ENCODE assay signal across 15 cellular contexts in the genomic region with DNA sequence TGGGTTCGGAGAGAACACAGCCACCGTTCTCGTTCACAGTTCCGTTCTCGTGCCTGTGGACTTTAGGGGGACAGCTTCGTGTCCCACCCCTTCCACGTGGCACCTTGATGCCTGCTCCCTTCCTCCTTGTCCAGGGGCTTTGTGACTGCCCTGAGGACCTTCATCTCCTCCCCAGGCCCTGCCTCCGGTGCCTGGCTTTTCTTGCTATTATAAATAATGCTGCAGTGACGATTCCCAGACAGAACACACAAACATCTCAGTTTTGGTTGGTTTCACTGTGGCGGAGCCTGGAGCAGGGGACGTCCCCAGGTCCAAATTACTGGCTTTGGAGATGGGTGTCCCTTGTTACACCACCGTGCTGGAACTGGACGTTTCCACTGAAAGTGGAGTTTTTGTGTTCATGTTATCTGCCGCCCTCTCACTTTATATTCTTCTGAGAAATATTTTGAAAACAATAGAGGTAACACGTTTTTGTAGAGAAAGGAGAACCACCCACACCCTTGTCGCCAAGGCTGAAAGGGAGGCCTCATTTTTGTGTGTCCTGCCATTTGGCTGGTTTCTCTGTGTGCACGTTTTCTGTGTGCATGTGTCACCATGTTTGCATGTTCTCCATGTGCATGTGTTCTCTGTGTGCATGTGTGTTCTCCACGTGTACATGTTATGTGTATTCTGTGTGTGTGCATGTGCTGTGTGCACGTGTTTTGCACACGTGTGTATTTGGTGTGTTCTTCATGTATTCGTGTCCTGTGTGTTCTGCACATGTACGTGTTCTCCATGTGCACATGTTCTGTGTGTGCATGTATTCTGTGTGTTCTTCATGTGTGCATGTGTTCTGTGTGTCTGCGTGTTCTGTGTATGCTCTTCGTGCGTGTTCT. TPM values are rescaled to one million over a fixed set of nuclear protein-coding genes. Genes with fewer than 3 reads are reported as not detected.
DNase-seq lines count a peak whose midpoint lies in the region; ATAC-seq, FAIRE-seq and TF ChIP-seq lines count a peak whose summit lies in the region.
"Had no signal": no experiment of that assay in that cellular context is flagged by ENCODE, and none has a peak within 500 bp of the region (broad histone marks: within the 10 kb centered on the region; RNA-seq: fewer than 3 reads in every experiment).

No MANE protein-coding gene starts in this region.

- H3K4me3 ChIP-seq in endothelial cell of umbilical vein (replicated peaks in 1 of 3; ENCODE audit: insufficient read depth in 1 of 3, low read depth in 1 of 3, low read length in 3 of 3) (no peak overlapping the region), neural cell (ENCODE audit: low read length) (peak overlapping the region; percentile 60), upper lobe of right lung (no peak overlapping the region), smooth muscle cell (no peak overlapping the region)

- TF ChIP-seq EP300 in neural cell (conservative IDR thresholded peaks at IDR 0.05; ENCODE audit: poor library complexity, severe bottlenecking), result no peak

- CTCF ChIA-PET in endothelial cell of umbilical vein (lab: Charles Lee), result no interaction called here

- no peaks in the 10 kb centered on the region for H4K20me1 ChIP-seq in endothelial cell of umbilical vein (replicated peaks; ENCODE audit: control insufficient read depth, extremely low read depth, insufficient read depth, low read length)
- H4K20me1 ChIP-seq in neural cell (ENCODE audit: insufficient read depth), result no peaks in the 10 kb centered on the region
- H4K20me1 ChIP-seq in smooth muscle cell (ENCODE audit: low read depth), result no peaks in the 10 kb centered on the region

- dilution Hi-C loops in endothelial cell of umbilical vein (cut with MboI; ENCODE audit: extremely low pct_ligation_motif_present, low sequenced_read_pairs), result no loop called here

- H3K27ac ChIP-seq in endothelial cell of umbilical vein (ENCODE audit: insufficient read depth, low read depth, low read length) (no peak overlapping the region), neural cell (ENCODE audit: low read length) (peak overlapping the region; percentile 93), upper lobe of right lung (peak overlapping the region; percentile 30), smooth muscle cell (ENCODE audit: low read depth) (no peak overlapping the region)
- H3K27ac ChIP-seq: KMS-11 had no signal

- no peaks in the 10 kb centered on the region for H3K9me1 ChIP-seq in endothelial cell of umbilical vein (replicated peaks; ENCODE audit: control insufficient read depth, extremely low read depth, insufficient read depth, low read length)

- POLR2A ChIA-PET in endothelial cell of umbilical vein (lab: Charles Lee), result no interaction called here

- H2AFZ ChIP-seq in endothelial cell of umbilical vein (ENCODE audit: low read depth, low read length) (no peak overlapping the region), neural cell (ENCODE audit: low read depth, low read length) (no peak overlapping the region), smooth muscle cell (ENCODE audit: low read depth) (no peak overlapping the region)

- H3K4me1 ChIP-seq in endothelial cell of umbilical vein (ENCODE audit: control insufficient read depth, extremely low read depth, insufficient read depth, low read length) (no peaks in the 10 kb centered on the region), upper lobe of right lung (no peaks in the 10 kb centered on the region), smooth muscle cell (ENCODE audit: low read depth) (no peaks in the 10 kb centered on the region)

- TF ChIP-seq RAD21 in neural cell (conservative IDR thresholded peaks at IDR 0.05), result no peak

- H3K9me2 ChIP-seq in neural cell (ENCODE audit: insufficient read depth, low read length), result no peaks in the 10 kb centered on the region

- BruUV-seq in endothelial cell of umbilical vein (replicated peaks; lab: Mats Ljungman, UMichigan), result no TSS peak

- H3K27me3 ChIP-seq in endothelial cell of umbilical vein (ENCODE audit: control insufficient read depth in 2 of 2, insufficient read depth in 2 of 2, low read length in 2 of 2), result no peaks in the 10 kb centered on the region
- no peaks in the 10 kb centered on the region for H3K27me3 ChIP-seq in neural cell (ENCODE audit: insufficient read depth, low read depth, low read length)
- H3K27me3 ChIP-seq in upper lobe of right lung, result peaks cover 2% of the 10 kb centered on the region
- H3K27me3 ChIP-seq in smooth muscle cell (ENCODE audit: low read depth), result no peaks in the 10 kb centered on the region

- H3K36me3 ChIP-seq in endothelial cell of umbilical vein (ENCODE audit: control insufficient read depth in 2 of 2, extremely low read depth in 1 of 2, insufficient read depth in 2 of 2, low read length in 2 of 2), result no peaks in the 10 kb centered on the region
- H3K36me3 ChIP-seq in neural cell (ENCODE audit: insufficient read depth, low read length), result no peaks in the 10 kb centered on the region
- H3K36me3 ChIP-seq in upper lobe of right lung, result no peaks in the 10 kb centered on the region
- no peaks in the 10 kb centered on the region for H3K36me3 ChIP-seq in smooth muscle cell (ENCODE audit: low read depth)

- H3K9ac ChIP-seq in endothelial cell of umbilical vein (replicated peaks; ENCODE audit: extremely low read depth, insufficient read depth, low read length), result no peak overlapping the region
- H3K9ac ChIP-seq in neural cell (ENCODE audit: low read length), result peak overlapping the region; percentile 68
- no peak overlapping the region for H3K9ac ChIP-seq in smooth muscle cell (ENCODE audit: low read depth)
- H3K9ac ChIP-seq: KMS-11 had no signal

- WGBS in smooth muscle cell (ENCODE audit: low lambda C conversion rate), result 80% methylated on average over 25 of the region's 25 CpGs

- H3K4me2 ChIP-seq in endothelial cell of umbilical vein (ENCODE audit: insufficient read depth, low read length) (no peak overlapping the region), neural cell (ENCODE audit: low read length) (peak overlapping the region; percentile 90), smooth muscle cell (no peak overlapping the region)
- H3K4me2 ChIP-seq: KMS-11 had no signal

- no peak for ATAC-seq in upper lobe of right lung
- ATAC-seq: stimulated activated naive B cell treated with anti-CD40 and anti-IgM and Interleukin-4, amounts not matched to agents 10 μg/mL and 1 μg/mL and 100 μg/mL, for 72 hours had no signal

- H3K79me2 ChIP-seq in endothelial cell of umbilical vein (ENCODE audit: control insufficient read depth, insufficient read depth, low read length), result no peaks in the 10 kb centered on the region
- H3K79me2 ChIP-seq in neural cell (replicated peaks; ENCODE audit: insufficient read depth, low read length), result peaks cover 34% of the 10 kb centered on the region
- no peaks in the 10 kb centered on the region for H3K79me2 ChIP-seq in smooth muscle cell (ENCODE audit: low read depth)

- FAIRE-seq in endothelial cell of umbilical vein (lab: Jason Lieb, UNC), result no peak

- H3F3A ChIP-seq in neural cell (ENCODE audit: insufficient read depth, low read length, poor library complexity, severe bottlenecking), result peaks cover 5% of the 10 kb centered on the region
- H3F3A ChIP-seq in smooth muscle cell (ENCODE audit: low read depth), result no peaks in the 10 kb centered on the region

- H3K9me3 ChIP-seq in endothelial cell of umbilical vein (replicated peaks; ENCODE audit: control insufficient read depth, insufficient read depth, low read length) (no peaks in the 10 kb centered on the region), neural cell (ENCODE audit: low read length) (no peaks in the 10 kb centered on the region), upper lobe of right lung (no peaks in the 10 kb centered on the region), smooth muscle cell (replicated peaks; ENCODE audit: low read depth) (no peaks in the 10 kb centered on the region)

- TF ChIP-seq CTCF in endothelial cell of umbilical vein (IDR thresholded peaks at IDR 0.05; ENCODE audit: extremely low read depth in 1 of 2, insufficient read depth in 1 of 2, low read depth in 1 of 2, low read length in 2 of 2) (no peak), neural cell (IDR thresholded peaks at IDR 0.05; ENCODE audit: poor library complexity, severe bottlenecking) (no peak), upper lobe of right lung (IDR thresholded peaks at IDR 0.05) (no peak), smooth muscle cell (IDR thresholded peaks at IDR 0.05; ENCODE audit: borderline replicate concordance, insufficient read depth, poor library complexity, severe bottlenecking) (no peak)

- DNase-seq in DMS79 treated with DMSO at 0.1 percent for 48 hours (lab: John Stamatoyannopoulos, UW) (peak; percentile 8), DMS79 (lab: John Stamatoyannopoulos, UW) (no peak), endothelial cell of umbilical vein (ENCODE audit: low read depth, low spot score) (no peak), upper lobe of right lung (no peak), smooth muscle cell (lab: John Stamatoyannopoulos, UW; ENCODE audit: unreplicated experiment) (no peak), medulla oblongata (ENCODE audit: extremely low spot score) (no peak)
- no peak for DNase-seq in effector CD8-positive, alpha-beta T cell (lab: John Stamatoyannopoulos, UW)
- DNase-seq: 8988T; activated CD4-positive, alpha-beta T cell treated with anti-CD3 and anti-CD28 coated beads for 4 hours; Calu3; kidney glomerular epithelial cell; stimulated activated CD4-positive, alpha-beta T cell treated with anti-CD3 and anti-CD28 coated beads, Interleukin-2, amount 100 ng/mL, for 24 hours; stimulated activated naive B cell treated with anti-CD40 and anti-IgM and Interleukin-4, amounts not matched to agents 10 μg/mL and 1 μg/mL and 100 μg/mL, for 72 hours had no signal

- TF ChIP-seq POLR2A in endothelial cell of umbilical vein (IDR thresholded peaks at IDR 0.05; ENCODE audit: low read depth, low read length), result no peak

- intact Hi-C loops in endothelial cell of umbilical vein (cut with micrococcal nuclease) (no loop called here), upper lobe of right lung (cut with DNase I) (no loop called here)

TF ChIP-seq in neural cell, 6 proteins besides CTCF, POLR2A, EP300 and RAD21:
- TF ChIP-seq TAF1 (IDR thresholded peaks at IDR 0.05; ENCODE audit: low read depth), result no peak
- TF ChIP-seq POLR2AphosphoS5 (IDR thresholded peaks at IDR 0.05), result peak; percentile 27
TF ChIP-seq in neural cell: peak in this region for 1.

RNA-seq across cellular contexts. Expression of a gene that starts 24.2 kb away (rescaled TPM):
- total RNA-seq in endothelial cell of umbilical vein (not detected in 2 replicates), upper lobe of right lung (0.35 TPM), smooth muscle cell (0.31 TPM in 1 of 2 replicates, not detected in the other)
- polyA plus RNA-seq in endothelial cell of umbilical vein (not detected in 2 replicates), neural cell (37.1 and 38.3 TPM in 2 replicates), smooth muscle cell (0.20 and 0.27 TPM in 2 replicates)
- not detected in 2 replicates for polyA plus RNA-seq in endothelial cell of umbilical vein (2011; cell fraction: cytosol; rRNA removed)
- polyA plus RNA-seq in endothelial cell of umbilical vein (2011; cell fraction: nucleus; rRNA removed), result not detected in 2 replicates
- 0.05 TPM in 1 of 2 replicates, not detected in the other for polyA plus RNA-seq in endothelial cell of umbilical vein (2012)
- polyA minus RNA-seq in endothelial cell of umbilical vein (not detected in 2 replicates), neural cell (53.8 and 78.4 TPM in 2 replicates)
- 5.7 TPM for polyA minus RNA-seq in endothelial cell of umbilical vein (2011; cell fraction: cytosol; rRNA and poly(A)+ RNA removed)
- polyA minus RNA-seq in endothelial cell of umbilical vein (2011; cell fraction: nucleus; rRNA and poly(A)+ RNA removed), result not detected in 2 replicates

Comparison
In these comparisons a context has a peak if more than half of its experiments do, and no peak if none do; other contexts are left out.
1. H3K27ac ChIP-seq: peak in neural cell (single experiment) and upper lobe of right lung (single experiment); none in endothelial cell of umbilical vein (single experiment) and smooth muscle cell (single experiment).